Comparison of ENCODE assay signal across 23 cellular contexts in the genomic region with DNA sequence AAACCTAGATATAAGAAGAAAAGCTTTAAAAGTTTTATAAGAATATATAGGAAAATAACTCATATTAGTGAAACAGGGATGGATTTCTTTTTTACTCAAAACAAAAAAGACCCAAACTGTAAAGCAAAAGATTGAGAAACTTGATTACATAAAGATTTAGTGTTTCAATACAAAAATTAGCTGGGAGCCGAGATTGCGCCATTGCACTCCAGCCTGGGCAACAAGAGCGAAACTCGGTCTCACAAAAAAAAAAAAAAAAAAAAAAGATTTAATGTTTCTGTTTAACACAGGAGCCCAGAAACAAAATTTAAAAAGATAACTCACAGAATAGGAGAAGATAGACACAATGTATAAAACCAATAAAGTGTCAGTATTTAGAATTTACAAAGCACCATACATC.
"Had no signal": no experiment of that assay in that cellular context is flagged by ENCODE, and none has a peak within 500 bp of the region (broad histone marks: within the 10 kb centered on the region; RNA-seq: fewer than 3 reads in every experiment).

No MANE protein-coding gene starts in this region.

- H3K27me3 Mint-ChIP-seq: type B pancreatic cell had no signal

- H3K4me3 ChIP-seq: coronary artery, esophagus squamous epithelium, mucosa of descending colon, suprapubic skin had no signal

- H3K4me3 Mint-ChIP-seq: activated B cell treated with CpG ODN at 0.5 μM for 24 hours; activated CD8-positive, alpha-beta T cell treated with anti-CD3 and anti-CD28 coated beads for 36 hours; activated naive CD8-positive, alpha-beta T cell; activated T-cell treated with anti-CD3 and anti-CD28 coated beads, Interleukin-2, amount 50 U/mL, for 4 hours; brain; naive thymus-derived CD8-positive, alpha-beta T cell; T-helper 2 cell treated with Interferon-gamma antibody and Interleukin-4, amounts not matched to agents 5 μg/mL and 100 μg/mL, for 36 hours; type B pancreatic cell had no signal

- H3K36me3 Mint-ChIP-seq: activated naive CD8-positive, alpha-beta T cell; naive thymus-derived CD8-positive, alpha-beta T cell; type B pancreatic cell had no signal

- DNase-seq: activated B cell treated with CpG ODN at 0.5 μM for 24 hours; activated CD4-positive, alpha-beta T cell treated with anti-CD3 and anti-CD28 coated beads for 48 hours; activated CD8-positive, alpha-beta T cell treated with anti-CD3 and anti-CD28 coated beads for 36 hours; activated effector memory CD4-positive, alpha-beta T cell treated with Interleukin-2 at 50 U/mL for 16 hours; activated T-cell treated with anti-CD3 and anti-CD28 coated beads, Interleukin-2, amount 50 U/mL, for 4 hours; central memory CD4-positive, alpha-beta T cell; effector CD4-positive, alpha-beta T cell; esophagus squamous epithelium; foreskin melanocyte; head of caudate nucleus; mammary epithelial cell; mucosa of descending colon; naive thymus-derived CD8-positive, alpha-beta T cell; stimulated activated CD4-positive, alpha-beta T cell treated with anti-CD3 and anti-CD28 coated beads, Interleukin-4, amount 100 ng/mL, for 4 hours; stimulated activated CD8-positive, alpha-beta memory T cell treated with anti-CD3 and anti-CD28 coated beads, Interleukin-4, amount 100 ng/mL, for 48 hours; stimulated activated naive CD4-positive, alpha-beta T cell treated with Interleukin-2 at 50 U/mL for 16 hours had no signal

- H3K27ac Mint-ChIP-seq: activated B cell treated with CpG ODN at 0.5 μM for 24 hours; activated CD8-positive, alpha-beta T cell treated with anti-CD3 and anti-CD28 coated beads for 36 hours; activated naive CD8-positive, alpha-beta T cell; brain; naive thymus-derived CD8-positive, alpha-beta T cell; T-helper 2 cell treated with Interferon-gamma antibody and Interleukin-4, amounts not matched to agents 5 μg/mL and 100 μg/mL, for 36 hours had no signal

- H3K27me3 ChIP-seq: esophagus squamous epithelium, suprapubic skin had no signal

- H3K9me3 Mint-ChIP-seq: activated B cell treated with CpG ODN at 0.5 μM for 24 hours; activated CD8-positive, alpha-beta T cell treated with anti-CD3 and anti-CD28 coated beads for 36 hours; activated T-cell treated with anti-CD3 and anti-CD28 coated beads, Interleukin-2, amount 50 U/mL, for 4 hours; brain; naive thymus-derived CD8-positive, alpha-beta T cell; T-helper 2 cell treated with Interferon-gamma antibody and Interleukin-4, amounts not matched to agents 5 μg/mL and 100 μg/mL, for 36 hours; type B pancreatic cell had no signal

- H3K4me1 Mint-ChIP-seq: activated B cell treated with CpG ODN at 0.5 μM for 24 hours; naive thymus-derived CD8-positive, alpha-beta T cell had no signal

- H3K9me3 ChIP-seq: esophagus squamous epithelium, mucosa of descending colon, neutrophil, suprapubic skin had no signal

- ATAC-seq: activated CD8-positive, alpha-beta T cell treated with anti-CD3 and anti-CD28 coated beads for 36 hours; activated T-cell treated with anti-CD3 and anti-CD28 coated beads, Interleukin-2, amount 50 U/mL, for 4 hours; mucosa of descending colon; naive thymus-derived CD8-positive, alpha-beta T cell had no signal

- H3K27ac ChIP-seq: coronary artery, esophagus squamous epithelium, neutrophil, suprapubic skin had no signal

- H3K4me1 ChIP-seq: esophagus squamous epithelium, suprapubic skin had no signal

- H3K36me3 ChIP-seq: esophagus squamous epithelium, neutrophil, suprapubic skin had no signal
